Comparison of ENCODE assay signal across 2 cellular contexts in genomic region chr3:36937492-36937891, GRCh38.
TF ChIP-seq lines count a peak whose summit lies in the region.

No MANE protein-coding gene starts in this region.

TF ChIP-seq in H1, 55 proteins besides CTCF, POLR2A, EP300 and RAD21:
- TF ChIP-seq SP2 (IDR thresholded peaks at IDR 0.05; ENCODE audit: low read length) (no peak), SIRT6 (IDR thresholded peaks at IDR 0.05; ENCODE audit: low read length) (no peak), CBX5 (IDR thresholded peaks at IDR 0.05; ENCODE audit: low read depth, low read length) (no peak), SP4 (IDR thresholded peaks at IDR 0.05; ENCODE audit: low read length) (no peak)

TF ChIP-seq in GM12891, 5 proteins besides CTCF, POLR2A, EP300 and RAD21:
- TF ChIP-seq TAF1 (IDR thresholded peaks at IDR 0.05; ENCODE audit: low read depth, low read length) (no peak), SPI1 (IDR thresholded peaks at IDR 0.05; ENCODE audit: low read depth, low read length) (no peak), PAX5 (IDR thresholded peaks at IDR 0.05; ENCODE audit: insufficient read depth, low read length, severe bottlenecking) (no peak), POLR2AphosphoS5 (IDR thresholded peaks at IDR 0.05; ENCODE audit: low read depth, low read length) (no peak), POU2F2 (IDR thresholded peaks at IDR 0.05; ENCODE audit: low read depth, low read length) (no peak)
